1 cellular context compared by ENCODE assay signal in genomic region chr17:64081802-64082799, GRCh38.
A peak's percentile ranks its signal among the peaks of the same experiment; 100 is the strongest.
TF ChIP-seq lines count a peak whose summit lies in the region.

No MANE protein-coding gene starts in this region.

TF ChIP-seq in endothelial cell of umbilical vein, 7 proteins besides CTCF, POLR2A, EP300 and RAD21:
- TF ChIP-seq FOS (IDR thresholded peaks at IDR 0.05; ENCODE audit: borderline replicate concordance, insufficient read depth, low read length), result no peak
- TF ChIP-seq, protein P1, sequence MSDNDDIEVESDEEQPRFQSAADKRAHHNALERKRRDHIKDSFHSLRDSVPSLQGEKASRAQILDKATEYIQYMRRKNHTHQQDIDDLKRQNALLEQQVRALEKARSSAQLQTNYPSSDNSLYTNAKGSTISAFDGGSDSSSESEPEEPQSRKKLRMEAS (IDR thresholded peaks at IDR 0.05; ENCODE audit: insufficient read depth, insufficient read length), result no peak
- TF ChIP-seq POLR2AphosphoS5 (IDR thresholded peaks at IDR 0.05; ENCODE audit: insufficient read depth, low read depth, low read length), result peak; percentile 64
- peak; percentile 60 for TF ChIP-seq GATA2 (IDR thresholded peaks at IDR 0.05; ENCODE audit: insufficient read depth, insufficient read length, low read depth, low read length)
- peak; percentile 51 for TF ChIP-seq JUN (IDR thresholded peaks at IDR 0.05; ENCODE audit: borderline replicate concordance, insufficient read depth, insufficient read length, low read depth)
